In the genomic region with DNA sequence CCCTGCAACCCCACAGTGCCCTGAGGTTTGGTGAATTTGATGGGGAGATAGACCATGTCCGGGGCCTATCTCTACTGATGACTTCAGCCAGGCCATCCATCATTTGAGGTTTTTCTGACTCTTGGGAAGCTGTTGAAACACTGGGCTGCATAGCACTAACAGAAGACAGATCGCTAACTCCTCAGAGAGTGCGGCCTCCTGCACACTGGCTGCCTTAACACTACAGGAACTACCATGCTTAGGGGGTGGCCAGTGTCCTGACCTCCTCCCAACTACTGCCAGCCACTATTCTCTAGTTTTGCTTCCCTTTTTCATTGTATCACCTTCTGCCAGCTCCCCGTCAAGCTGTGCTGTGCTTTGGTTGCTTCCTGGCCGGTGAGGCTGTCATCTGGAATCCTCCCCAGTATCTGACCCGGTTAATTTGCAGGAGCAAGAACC, we compare ENCODE assay signal across 1 cellular context.
TF ChIP-seq lines count a peak whose summit lies in the region.

No MANE protein-coding gene starts in this region.

TF ChIP-seq in GM12878, 131 proteins besides CTCF, POLR2A, EP300 and RAD21:
- TF ChIP-seq ZBTB33 (IDR thresholded peaks at IDR 0.05) (no peak), ATF7 (IDR thresholded peaks at IDR 0.05; ENCODE audit: low read depth) (no peak), IRF5 (IDR thresholded peaks at IDR 0.05; ENCODE audit: borderline replicate concordance) (no peak), EZH2 (IDR thresholded peaks at IDR 0.05; ENCODE audit: borderline replicate concordance, control insufficient read depth, low read depth, low read length) (no peak), CHD1 (IDR thresholded peaks at IDR 0.05; ENCODE audit: low read depth, low read length) (no peak), CREM (IDR thresholded peaks at IDR 0.05; ENCODE audit: low read depth) (no peak), IKZF1 (conservative IDR thresholded peaks at IDR 0.05) (no peak), KLF5 (IDR thresholded peaks at IDR 0.05; ENCODE audit: partially characterized antibody) (no peak)
- TF ChIP-seq, protein P1, sequence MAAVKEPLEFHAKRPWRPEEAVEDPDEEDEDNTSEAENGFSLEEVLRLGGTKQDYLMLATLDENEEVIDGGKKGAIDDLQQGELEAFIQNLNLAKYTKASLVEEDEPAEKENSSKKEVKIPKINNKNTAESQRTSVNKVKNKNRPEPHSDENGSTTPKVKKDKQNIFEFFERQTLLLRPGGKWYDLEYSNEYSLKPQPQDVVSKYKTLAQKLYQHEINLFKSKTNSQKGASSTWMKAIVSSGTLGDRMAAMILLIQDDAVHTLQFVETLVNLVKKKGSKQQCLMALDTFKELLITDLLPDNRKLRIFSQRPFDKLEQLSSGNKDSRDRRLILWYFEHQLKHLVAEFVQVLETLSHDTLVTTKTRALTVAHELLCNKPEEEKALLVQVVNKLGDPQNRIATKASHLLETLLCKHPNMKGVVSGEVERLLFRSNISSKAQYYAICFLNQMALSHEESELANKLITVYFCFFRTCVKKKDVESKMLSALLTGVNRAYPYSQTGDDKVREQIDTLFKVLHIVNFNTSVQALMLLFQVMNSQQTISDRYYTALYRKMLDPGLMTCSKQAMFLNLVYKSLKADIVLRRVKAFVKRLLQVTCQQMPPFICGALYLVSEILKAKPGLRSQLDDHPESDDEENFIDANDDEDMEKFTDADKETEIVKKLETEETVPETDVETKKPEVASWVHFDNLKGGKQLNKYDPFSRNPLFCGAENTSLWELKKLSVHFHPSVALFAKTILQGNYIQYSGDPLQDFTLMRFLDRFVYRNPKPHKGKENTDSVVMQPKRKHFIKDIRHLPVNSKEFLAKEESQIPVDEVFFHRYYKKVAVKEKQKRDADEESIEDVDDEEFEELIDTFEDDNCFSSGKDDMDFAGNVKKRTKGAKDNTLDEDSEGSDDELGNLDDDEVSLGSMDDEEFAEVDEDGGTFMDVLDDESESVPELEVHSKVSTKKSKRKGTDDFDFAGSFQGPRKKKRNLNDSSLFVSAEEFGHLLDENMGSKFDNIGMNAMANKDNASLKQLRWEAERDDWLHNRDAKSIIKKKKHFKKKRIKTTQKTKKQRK (IDR thresholded peaks at IDR 0.05; ENCODE audit: low read depth, low read length), result no peak
